11 cellular contexts compared by ENCODE assay signal in genomic region chr2:64260093-64260808, GRCh38.
DNase-seq lines count a peak whose midpoint lies in the region; ATAC-seq and TF ChIP-seq lines count a peak whose summit lies in the region.
"Had no signal": no experiment of that assay in that cellular context is flagged by ENCODE, and none has a peak within 500 bp of the region (broad histone marks: within the 10 kb centered on the region; RNA-seq: fewer than 3 reads in every experiment).

No MANE protein-coding gene starts in this region.

- H3K36me3 ChIP-seq in esophagus squamous epithelium, result no peaks in the 10 kb centered on the region
- H3K36me3 ChIP-seq in testis (ENCODE audit: low read depth, missing control alignments), result no peaks in the 10 kb centered on the region

- TF ChIP-seq CTCF in NB4 (IDR thresholded peaks at IDR 0.05; ENCODE audit: low read depth, low read length) (no peak), esophagus squamous epithelium (IDR thresholded peaks at IDR 0.05) (no peak), testis (IDR thresholded peaks at IDR 0.05) (no peak)

- TF ChIP-seq POLR2A in NB4 (IDR thresholded peaks at IDR 0.05; ENCODE audit: extremely low read depth, insufficient read length) (no peak), esophagus squamous epithelium (IDR thresholded peaks at IDR 0.05) (no peak), testis (IDR thresholded peaks at IDR 0.05) (no peak)

- peak overlapping the region; percentile 87 for H3K27ac Mint-ChIP-seq in activated naive CD4-positive, alpha-beta T cell treated with anti-CD3 and anti-CD28 coated beads for 36 hours

- peak overlapping the region; percentile 45 for H3K4me3 Mint-ChIP-seq in activated naive CD4-positive, alpha-beta T cell treated with anti-CD3 and anti-CD28 coated beads for 36 hours

- H3K27me3 Mint-ChIP-seq in activated naive CD4-positive, alpha-beta T cell treated with anti-CD3 and anti-CD28 coated beads for 36 hours (ENCODE audit: low read depth), result no peaks in the 10 kb centered on the region

- H3K27me3 ChIP-seq in esophagus squamous epithelium, result no peaks in the 10 kb centered on the region
- no peaks in the 10 kb centered on the region for H3K27me3 ChIP-seq in testis
- H3K27me3 ChIP-seq: body of pancreas had no signal

- no peaks in the 10 kb centered on the region for H3K9me3 ChIP-seq in esophagus squamous epithelium
- no peaks in the 10 kb centered on the region for H3K9me3 ChIP-seq in testis
- H3K9me3 ChIP-seq: body of pancreas had no signal

- CTCF ChIA-PET in activated naive CD4-positive, alpha-beta T cell treated with anti-CD3 and anti-CD28 coated beads for 36 hours (lab: Charles Lee), result interaction anchor here (0.6 to 0.7 kb wide), 2 partner anchors 9 to 23 kb away, joined by 3 read pairs; no protein-coding TSS in a partner anchor

- peaks cover 12% of the 10 kb centered on the region for H3K4me1 Mint-ChIP-seq in activated naive CD4-positive, alpha-beta T cell treated with anti-CD3 and anti-CD28 coated beads for 36 hours (ENCODE audit: low read depth)

- ATAC-seq in HG03342 (IDR thresholded peaks at IDR 0.05; ENCODE audit: unreplicated experiment), result no peak

- H3K9me3 Mint-ChIP-seq in activated naive CD4-positive, alpha-beta T cell treated with anti-CD3 and anti-CD28 coated beads for 36 hours, result no peaks in the 10 kb centered on the region

- no peaks in the 10 kb centered on the region for H3K36me3 Mint-ChIP-seq in activated naive CD4-positive, alpha-beta T cell treated with anti-CD3 and anti-CD28 coated beads for 36 hours (ENCODE audit: low read depth)

- intact Hi-C loops in activated naive CD4-positive, alpha-beta T cell treated with anti-CD3 and anti-CD28 coated beads for 36 hours (cut with micrococcal nuclease), result loop anchor here (2.0 kb wide), 1 partner anchor 31 kb away; no protein-coding TSS in a partner anchor
- intact Hi-C loops in esophagus squamous epithelium (cut with DNase I) (no loop called here), testis (cut with DNase I; ENCODE audit: low total_unique reads) (no loop called here)

- DNase-seq in activated naive CD4-positive, alpha-beta T cell treated with anti-CD3 and anti-CD28 coated beads for 36 hours, result no peak
- no peak for DNase-seq in activated naive CD4-positive, alpha-beta T cell (lab: John Stamatoyannopoulos, UW)
- DNase-seq in NB4 (ENCODE audit: low read depth) (peak; percentile 62), esophagus squamous epithelium (lab: John Stamatoyannopoulos, UW) (no peak), testis (no peak), NCI-H2171 (lab: John Stamatoyannopoulos, UW) (no peak), NCI-H1417 (lab: John Stamatoyannopoulos, UW) (no peak)
- DNase-seq: kidney had no signal

- H3K27ac ChIP-seq in esophagus squamous epithelium (peak overlapping the region; percentile 11 to 80 (median 67)), testis (peak overlapping the region; percentile 38 to 45)
- H3K27ac ChIP-seq: PC-9 had no signal

- H3K4me3 ChIP-seq in NB4 (ENCODE audit: low read depth, low read length) (peak overlapping the region; percentile 33), esophagus squamous epithelium (peak overlapping the region in 1 of 4 donors; percentile 11), testis (no peak overlapping the region)
- H3K4me3 ChIP-seq: body of pancreas, PC-9 had no signal

- 90 to 96% methylated on average over 6 of the region's 6 CpGs for WGBS in esophagus squamous epithelium, 2 donors
- 92 to 93% methylated on average over 6 of the region's 6 CpGs for WGBS in testis, 2 donors

- H3K4me1 ChIP-seq in esophagus squamous epithelium (peaks cover 24 to 64% (median 26%) of the 10 kb centered on the region in 3 donors), testis (peaks cover 14% of the 10 kb centered on the region)
